15 cellular contexts compared by ENCODE assay signal in genomic region chr5:159616967-159617366, GRCh38.
A peak's percentile ranks its signal among the peaks of the same experiment; 100 is the strongest.
DNase-seq lines count a peak whose midpoint lies in the region; ATAC-seq and TF ChIP-seq lines count a peak whose summit lies in the region.
"Had no signal": no experiment of that assay in that cellular context is flagged by ENCODE, and none has a peak within 500 bp of the region (broad histone marks: within the 10 kb centered on the region; RNA-seq: fewer than 3 reads in every experiment).

No MANE protein-coding gene starts in this region.

- no peaks in the 10 kb centered on the region for H4K20me1 ChIP-seq in hepatocyte (ENCODE audit: insufficient read depth, poor library complexity, severe bottlenecking)

- no peak for TF ChIP-seq POLR2A in suprapubic skin (IDR thresholded peaks at IDR 0.05)

- H3K9me3 ChIP-seq in adipocyte (ENCODE audit: control insufficient read depth, low read length), result peaks cover 9% of the 10 kb centered on the region
- no peaks in the 10 kb centered on the region for H3K9me3 ChIP-seq in hepatocyte (ENCODE audit: low read depth)
- H3K9me3 ChIP-seq in suprapubic skin, result no peaks in the 10 kb centered on the region

- 45% methylated on average over 2 of the region's 2 CpGs for WGBS in hepatocyte (ENCODE audit: low lambda C conversion rate, missing lambda C conversion rate)
- 25% methylated on average over 2 of the region's 2 CpGs for WGBS in suprapubic skin

- no peaks in the 10 kb centered on the region for H3K36me3 ChIP-seq in adipocyte (ENCODE audit: control insufficient read depth, insufficient read depth, low read length, severe bottlenecking)
- H3K36me3 ChIP-seq in hepatocyte (replicated peaks; ENCODE audit: insufficient read depth, low read depth), result no peaks in the 10 kb centered on the region
- no peaks in the 10 kb centered on the region for H3K36me3 ChIP-seq in suprapubic skin
- H3K36me3 ChIP-seq: cardiac muscle cell, WERI-Rb-1 had no signal

- H3K4me2 ChIP-seq in hepatocyte, result no peak overlapping the region

- no peak overlapping the region for H3K4me3 ChIP-seq in adipocyte (ENCODE audit: low read length)
- H3K4me3 ChIP-seq in hepatocyte, result no peak overlapping the region
- no peak overlapping the region for H3K4me3 ChIP-seq in suprapubic skin
- H3K4me3 ChIP-seq: cardiac muscle cell had no signal

- no peak for TF ChIP-seq EP300 in suprapubic skin (IDR thresholded peaks at IDR 0.05)

- H3K27ac ChIP-seq in foreskin keratinocyte (no peak overlapping the region), hepatocyte (no peak overlapping the region), suprapubic skin (no peak overlapping the region)
- H3K27ac ChIP-seq: cardiac muscle cell, WERI-Rb-1 had no signal

- H3K4me1 ChIP-seq in adipocyte (ENCODE audit: control insufficient read depth, insufficient read depth, low read length) (no peaks in the 10 kb centered on the region), foreskin keratinocyte (peaks cover 7% of the 10 kb centered on the region), hepatocyte (ENCODE audit: insufficient read depth) (no peaks in the 10 kb centered on the region), suprapubic skin (no peaks in the 10 kb centered on the region)

- H3K27me3 ChIP-seq in adipocyte (replicated peaks; ENCODE audit: control insufficient read depth, insufficient read depth, low read length), result peaks cover 14% of the 10 kb centered on the region
- H3K27me3 ChIP-seq in foreskin keratinocyte, result no peaks in the 10 kb centered on the region
- H3K27me3 ChIP-seq in hepatocyte, result no peaks in the 10 kb centered on the region
- no peaks in the 10 kb centered on the region for H3K27me3 ChIP-seq in suprapubic skin
- H3K27me3 ChIP-seq: cardiac muscle cell had no signal

- DNase-seq in AG20443 (ENCODE audit: low spot score) (peak; percentile 69), LHCN-M2 (ENCODE audit: low read depth) (peak; percentile 61), adipocyte (ENCODE audit: low read depth) (peak; percentile 15), foreskin keratinocyte (peak; percentile 30 to 63), hepatocyte (ENCODE audit: low spot score) (no peak), NCI-H748 (lab: John Stamatoyannopoulos, UW; ENCODE audit: unreplicated experiment) (no peak), suprapubic skin (ENCODE audit: low spot score in 2 of 2) (no peak)
- DNase-seq: AML-193, glutamatergic neuron, H7, islet precursor cell, Karpas-422, WERI-Rb-1 had no signal

- no peak overlapping the region for H2AFZ ChIP-seq in hepatocyte

- ATAC-seq in foreskin keratinocyte (peak; percentile 72), HG03439 (IDR thresholded peaks at IDR 0.05; ENCODE audit: unreplicated experiment) (no peak)

- H3K79me2 ChIP-seq in hepatocyte, result no peaks in the 10 kb centered on the region

- H3K9ac ChIP-seq in adipocyte (ENCODE audit: low read length), result no peak overlapping the region

- TF ChIP-seq CTCF in foreskin keratinocyte (conservative IDR thresholded peaks at IDR 0.05), result no peak
- TF ChIP-seq CTCF in hepatocyte (IDR thresholded peaks at IDR 0.05; ENCODE audit: poor library complexity), result no peak
- no peak for TF ChIP-seq CTCF in suprapubic skin (IDR thresholded peaks at IDR 0.05)

- no peaks in the 10 kb centered on the region for H3K9me2 ChIP-seq in hepatocyte (replicated peaks; ENCODE audit: insufficient read depth)

Comparison
In these comparisons a context has a peak if more than half of its experiments do, and no peak if none do; other contexts are left out.
1. DNase-seq: peak in AG20443 (single experiment), LHCN-M2 (single experiment), adipocyte (single experiment) and foreskin keratinocyte (2 of 2); none in hepatocyte (single experiment), NCI-H748 (single experiment) and suprapubic skin (0 of 2).